Comparison of ENCODE assay signal across 8 cellular contexts in the genomic region with DNA sequence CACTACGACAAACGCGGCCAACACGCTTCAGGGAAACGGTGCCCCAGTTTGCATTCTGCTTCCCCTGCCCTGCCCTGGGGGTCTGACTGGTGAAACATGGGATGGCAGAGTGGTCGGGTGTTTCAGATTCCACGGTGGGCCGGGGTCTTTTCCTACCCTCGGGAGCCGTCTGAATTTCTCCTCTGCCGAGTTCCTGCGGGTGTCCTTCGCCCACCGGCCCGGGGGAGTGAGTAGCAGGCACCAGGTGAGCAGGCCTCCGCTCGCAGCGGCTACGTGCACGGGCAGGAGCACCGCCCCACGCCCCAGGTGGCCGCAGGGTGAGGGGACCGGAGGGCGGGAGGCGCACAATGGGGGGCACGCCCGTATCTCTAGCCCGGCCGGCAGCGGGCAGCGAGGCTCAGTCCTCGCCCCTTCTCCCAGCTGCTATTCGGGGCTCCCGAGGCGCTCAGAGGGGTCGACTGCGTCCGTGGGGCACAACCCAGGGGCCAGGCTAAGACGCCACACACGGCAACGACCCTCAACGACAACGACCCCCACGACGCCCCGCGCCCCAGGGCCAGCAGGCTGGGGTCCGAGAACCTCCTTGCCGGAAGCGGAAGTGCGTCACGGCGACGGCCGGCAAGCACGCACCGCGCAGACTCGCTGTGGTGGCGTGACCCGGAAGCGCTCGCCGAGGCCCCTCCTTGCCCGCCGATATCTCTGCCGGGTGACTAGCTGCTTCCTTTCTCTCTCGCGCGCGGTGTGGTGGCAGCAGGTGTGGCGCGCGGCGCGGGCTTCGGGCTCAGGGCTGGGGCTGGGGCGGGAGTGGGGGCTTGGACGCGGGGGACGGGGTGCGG. TPM values are rescaled to one million over a fixed set of nuclear protein-coding genes. Genes with fewer than 3 reads are reported as not detected.
A peak's percentile ranks its signal among the peaks of the same experiment; 100 is the strongest.
DNase-seq lines count a peak whose midpoint lies in the region; ATAC-seq and TF ChIP-seq lines count a peak whose summit lies in the region.

RPS21 (plus strand) TSS at position 721 of the 836 bp plus-strand sequence. CDS start 236 bp downstream, outside the sequence.

- intact Hi-C loops in A673 (cut with micrococcal nuclease; ENCODE audit: unreplicated experiment) (no loop called here), breast epithelium (cut with DNase I; ENCODE audit: low total_unique reads) (loop anchor here (5.0 kb wide), 1 partner anchor 84 kb away; the partner anchor contains the start of gene ADRM1)

- H3K9me3 ChIP-seq in A673 (ENCODE audit: low read depth, low read length, poor library complexity, severe bottlenecking) (no peaks in the 10 kb centered on the region), WERI-Rb-1 (ENCODE audit: severe bottlenecking) (no peaks in the 10 kb centered on the region), breast epithelium (no peaks in the 10 kb centered on the region)

- POLR2A ChIA-PET in A673 (lab: Charles Lee; ENCODE audit: low non-redundant PET): interaction anchor here (0.6 kb wide), 3 partner anchors 166 to 1255 kb away, joined by 3 to 11 read pairs (median 3); no protein-coding TSS in a partner anchor

- no peaks in the 10 kb centered on the region for H3K9me3 Mint-ChIP-seq in immature natural killer cell

- CTCF ChIA-PET in A673 (lab: Charles Lee): interaction anchor here (0.6 to 0.7 kb wide), 4 partner anchors 20 to 1351 kb away, joined by 3 to 9 read pairs (median 6); partner anchors contain the start of gene LAMA5

- peak within 1 kb of the TSS; percentile 77 to 94 (median 94) for H3K27ac Mint-ChIP-seq in immature natural killer cell

- DNase-seq in A673 (ENCODE audit: low spot score) (peak; percentile 95), NCI-H2171 (lab: John Stamatoyannopoulos, UW) (peak; percentile 97), WERI-Rb-1 (peak; percentile 92), breast epithelium (ENCODE audit: low spot score in 2 of 2) (peak; percentile 92 to 94), immature natural killer cell (peak; percentile 90 to 94 (median 93)), smooth muscle cell of the brain vasculature (ENCODE audit: low read depth, low spot score) (peak; percentile 69)

- H3K27me3 Mint-ChIP-seq in immature natural killer cell (ENCODE audit: low read depth in 3 of 3): peaks cover 3 to 12% (median 6%) of the 10 kb centered on the region in 3 donors

- ATAC-seq in GM18867 (IDR thresholded peaks at IDR 0.05; ENCODE audit: unreplicated experiment): peak; percentile 83
- peak; percentile 70 for ATAC-seq in HG03103 (IDR thresholded peaks at IDR 0.05; ENCODE audit: low read depth, unreplicated experiment)

- peaks cover 50% of the 10 kb centered on the region for H3K36me3 ChIP-seq in A673 (ENCODE audit: insufficient read depth, low read length, poor library complexity, severe bottlenecking)
- peaks cover 44% of the 10 kb centered on the region for H3K36me3 ChIP-seq in WERI-Rb-1
- no peaks in the 10 kb centered on the region for H3K36me3 ChIP-seq in breast epithelium

- H3K27me3 ChIP-seq in A673 (replicated peaks; ENCODE audit: insufficient read depth, low read depth, low read length, poor library complexity) (no peaks in the 10 kb centered on the region), WERI-Rb-1 (ENCODE audit: insufficient read depth, low read depth, severe bottlenecking) (no peaks in the 10 kb centered on the region), breast epithelium (no peaks in the 10 kb centered on the region)

- BruUV-seq in A673 (replicated peaks; lab: Mats Ljungman, UMichigan): TSS peak; percentile 65

- H3K4me3 ChIP-seq in A673 (ENCODE audit: low read depth, low read length, poor library complexity, severe bottlenecking) (peak within 1 kb of the TSS; percentile 100), WERI-Rb-1 (ENCODE audit: low read depth, low read length) (peak within 1 kb of the TSS; percentile 75), breast epithelium (peak within 1 kb of the TSS; percentile 87 to 96 (median 94))

- peaks cover 46 to 51% of the 10 kb centered on the region in 2 donors for H3K4me1 Mint-ChIP-seq in immature natural killer cell

- no peak for TF ChIP-seq CTCF in A673 (conservative IDR thresholded peaks at IDR 0.05; ENCODE audit: low read depth, low read length)
- no peak for TF ChIP-seq CTCF in WERI-Rb-1 (IDR thresholded peaks at IDR 0.05; ENCODE audit: low read depth, low read length)
- no peak for TF ChIP-seq CTCF in breast epithelium (IDR thresholded peaks at IDR 0.05)

- peaks cover 6 to 10% (median 9%) of the 10 kb centered on the region in 3 donors for H3K36me3 Mint-ChIP-seq in immature natural killer cell

- peak within 1 kb of the TSS; percentile 87 to 91 (median 90) for H3K4me3 Mint-ChIP-seq in immature natural killer cell

- H3K4me1 ChIP-seq in A673 (ENCODE audit: insufficient read depth, low read length, poor library complexity, severe bottlenecking) (peaks cover 24% of the 10 kb centered on the region), breast epithelium (peaks cover 0 to 13% of the 10 kb centered on the region in 2 donors)

- peak; percentile 69 for TF ChIP-seq POLR2A in breast epithelium (IDR thresholded peaks at IDR 0.05)

- H3K27ac ChIP-seq in A673 (ENCODE audit: low read depth, low read length, poor library complexity, severe bottlenecking): peak within 1 kb of the TSS; percentile 96
- H3K27ac ChIP-seq in WERI-Rb-1: peak within 1 kb of the TSS; percentile 90
- H3K27ac ChIP-seq in breast epithelium: peak within 1 kb of the TSS; percentile 96 to 97

RNA-seq across cellular contexts. Expression of gene RPS21, which starts in this region (rescaled TPM):
- total RNA-seq in A673 (2021): 1,502 and 1,506 TPM in 2 replicates
- 1,000 to 10,000 TPM; 1,723 to 3,116 (median 2,974) TPM for total RNA-seq in breast epithelium
- 1,000 to 10,000 TPM in 2 of 3 donors, 100 to 1,000 TPM in 1; 743 to 1,716 (median 1,008) TPM for polyA plus RNA-seq in immature natural killer cell

Comparison
In these comparisons a context has a peak if more than half of its experiments do, and no peak if none do; other contexts are left out.
1. Peak in every context shown above with its lines: DNase-seq, ATAC-seq, H3K4me3 ChIP-seq and H3K27ac ChIP-seq.